In genomic region chr5:80584770-80585169, GRCh38 we compare ENCODE assay signal across 10 cellular contexts. TPM values are rescaled to one million over a fixed set of nuclear protein-coding genes. Genes with fewer than 3 reads are reported as not detected.
"Had no signal": no experiment of that assay in that cellular context is flagged by ENCODE, and none has a peak within 500 bp of the region (broad histone marks: within the 10 kb centered on the region; RNA-seq: fewer than 3 reads in every experiment).

No MANE protein-coding gene starts in this region.

- DNase-seq: GM23248, GOT3, H7, H9, HCEC 1CT, HFFc6 had no signal

- H2AFZ ChIP-seq: GM23248 had no signal

- H3K9ac ChIP-seq: GM23248 had no signal

- H3K9me3 ChIP-seq: HAP-1 had no signal

- H3K9me3 Mint-ChIP-seq: HFFc6 had no signal

- H3K27ac ChIP-seq: GM23248 had no signal

- FAIRE-seq: H54 had no signal

- H3K4me3 ChIP-seq: GM23248, HAP-1 had no signal

- ATAC-seq: HCT116 had no signal

- H3K27ac Mint-ChIP-seq: H9, HFFc6 had no signal

- H3K36me3 ChIP-seq: HAP-1 had no signal

- H3K4me1 ChIP-seq: HAP-1 had no signal

- H3K4me3 Mint-ChIP-seq: H9, HFFc6 had no signal

RNA-seq across cellular contexts. Expression of gene ANKRD34B, which starts 14.7 kb away (rescaled TPM):
- total RNA-seq: GM23248, H4, HFFc6 had no signal
- polyA plus RNA-seq: GM23248 had no signal
